Comparison of ENCODE assay signal across 1 cellular context in the genomic region with DNA sequence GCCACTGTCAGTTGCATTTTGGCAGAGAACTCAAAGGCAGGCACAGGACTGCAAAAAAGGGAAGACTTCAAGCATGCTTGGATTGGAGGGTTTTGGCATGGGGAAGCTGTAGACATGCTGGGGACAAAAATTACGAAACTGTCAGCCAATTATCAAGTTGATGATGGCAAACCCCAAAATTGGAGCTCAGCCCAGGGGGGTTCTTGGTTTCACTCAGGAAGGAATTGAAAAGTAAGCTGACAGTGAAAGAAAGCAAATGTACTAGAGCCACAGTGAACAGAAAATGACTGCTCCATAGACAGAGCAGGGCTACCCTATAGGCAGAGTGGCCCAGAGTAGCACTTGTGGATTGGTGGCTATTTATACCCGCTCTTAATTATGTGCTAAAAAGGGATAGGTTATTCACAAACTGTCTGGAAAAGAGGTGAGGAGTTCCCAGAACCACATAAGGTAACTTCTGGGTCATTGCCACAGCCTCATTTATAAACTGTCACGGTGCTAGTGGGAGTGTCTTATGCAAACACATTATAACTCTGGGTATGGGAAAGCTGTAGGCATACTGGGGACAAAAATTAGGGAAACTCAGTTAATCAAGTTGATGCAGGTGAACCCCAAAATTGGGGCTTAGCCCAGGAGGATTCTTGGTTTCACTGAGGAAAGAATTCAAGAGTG.
TF ChIP-seq lines count a peak whose summit lies in the region.

No MANE protein-coding gene starts in this region.

TF ChIP-seq in GM12878, 131 proteins besides CTCF, POLR2A, EP300 and RAD21:
- TF ChIP-seq ATF7 (IDR thresholded peaks at IDR 0.05; ENCODE audit: low read depth): no peak
- TF ChIP-seq TBL1XR1 (IDR thresholded peaks at IDR 0.05; ENCODE audit: low read depth, low read length): no peak
- TF ChIP-seq, protein P1, sequence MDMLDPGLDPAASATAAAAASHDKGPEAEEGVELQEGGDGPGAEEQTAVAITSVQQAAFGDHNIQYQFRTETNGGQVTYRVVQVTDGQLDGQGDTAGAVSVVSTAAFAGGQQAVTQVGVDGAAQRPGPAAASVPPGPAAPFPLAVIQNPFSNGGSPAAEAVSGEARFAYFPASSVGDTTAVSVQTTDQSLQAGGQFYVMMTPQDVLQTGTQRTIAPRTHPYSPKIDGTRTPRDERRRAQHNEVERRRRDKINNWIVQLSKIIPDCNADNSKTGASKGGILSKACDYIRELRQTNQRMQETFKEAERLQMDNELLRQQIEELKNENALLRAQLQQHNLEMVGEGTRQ (IDR thresholded peaks at IDR 0.05; ENCODE audit: borderline replicate concordance, low read depth, low read length): no peak
